19 cellular contexts compared by ENCODE assay signal in the genomic region with DNA sequence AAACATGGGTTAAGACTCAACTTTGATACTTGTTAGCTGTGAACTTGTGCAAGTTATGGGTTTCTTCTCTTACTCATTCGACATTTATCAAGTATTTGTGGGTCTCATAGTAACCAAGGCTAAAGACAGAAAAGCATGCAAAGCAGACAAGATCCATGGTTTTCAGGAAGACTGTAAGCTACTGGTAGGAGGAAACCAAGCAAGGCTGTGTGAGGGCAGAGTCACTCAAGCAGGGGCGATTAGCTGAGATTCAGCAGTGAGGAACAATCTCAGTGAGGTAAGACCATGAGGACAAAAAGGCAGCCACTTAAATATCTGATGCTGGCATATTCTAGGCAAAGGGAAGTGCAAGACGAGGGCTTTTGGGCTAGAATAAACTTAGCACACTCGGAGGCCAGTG. TPM values are rescaled to one million over a fixed set of nuclear protein-coding genes. Genes with fewer than 3 reads are reported as not detected.
DNase-seq lines count a peak whose midpoint lies in the region; ATAC-seq, FAIRE-seq and TF ChIP-seq lines count a peak whose summit lies in the region.
"Had no signal": no experiment of that assay in that cellular context is flagged by ENCODE, and none has a peak within 500 bp of the region (broad histone marks: within the 10 kb centered on the region; RNA-seq: fewer than 3 reads in every experiment).

No MANE protein-coding gene starts in this region.

- in situ Hi-C loops in GM23248 (cut with MboI): no loop called here

- no peaks in the 10 kb centered on the region for H3K9me2 ChIP-seq in GM23248 (ENCODE audit: insufficient read depth)

- DNase-seq in GM12891 (ENCODE audit: insufficient read length, low spot score) (no peak), GM23248 (peak; percentile 45), activated B cell treated with CpG ODN at 0.5 μM for 24 hours (no peak), SJCRH30 (no peak), NCI-H774 (lab: John Stamatoyannopoulos, UW) (no peak), esophagus muscularis mucosa (ENCODE audit: extremely low spot score) (no peak)
- DNase-seq: activated effector memory CD4-positive, alpha-beta T cell treated with anti-CD3 and anti-CD28 coated beads, Interleukin-2, amount 50 U/mL, for 16 hours; dermis blood vessel endothelial cell; DMS79; kidney; midbrain; NCI-H187; NCI-H69; right lobe of liver; stimulated activated CD4-positive, alpha-beta T cell treated with anti-CD3 and anti-CD28 coated beads, Interleukin-1b, Interleukin-23, amount 100 ng/mL, for 48 hours had no signal

- peaks cover 41% of the 10 kb centered on the region for H3K4me1 Mint-ChIP-seq in activated B cell treated with CpG ODN at 0.5 μM for 24 hours

- H3K4me1 ChIP-seq in GM23248 (ENCODE audit: insufficient read depth) (peaks cover 17% of the 10 kb centered on the region), neutrophil (ENCODE audit: control insufficient read depth in 1 of 2, insufficient read depth in 1 of 2, low read depth in 1 of 2, low read length in 1 of 2) (peaks cover 0 to 10% of the 10 kb centered on the region in 2 experiments), SJCRH30 (no peaks in the 10 kb centered on the region), esophagus muscularis mucosa (peaks cover 0 to 11% (median 5%) of the 10 kb centered on the region in 4 donors)

- no peak overlapping the region for H2AFZ ChIP-seq in GM23248

- TF ChIP-seq POLR2A in GM12891 (IDR thresholded peaks at IDR 0.05; ENCODE audit: low read depth, low read length) (no peak), esophagus muscularis mucosa (IDR thresholded peaks at IDR 0.05; ENCODE audit: low read depth) (no peak)

- no peak for TF ChIP-seq EP300 in esophagus muscularis mucosa (IDR thresholded peaks at IDR 0.05)

- no peaks in the 10 kb centered on the region for H3K9me3 Mint-ChIP-seq in activated B cell treated with CpG ODN at 0.5 μM for 24 hours

- WGBS in GM23248 (ENCODE audit: low coverage in 1 of 2, low lambda C conversion rate in 2 of 2, missing lambda C conversion rate in 2 of 2), 2 experiments: 74 to 77% methylated on average over 4 of the region's 4 CpGs
- 80% methylated on average over 4 of the region's 4 CpGs for WGBS in esophagus muscularis mucosa

- H3K36me3 ChIP-seq in GM23248 (ENCODE audit: low read depth): no peaks in the 10 kb centered on the region
- H3K36me3 ChIP-seq in neutrophil: no peaks in the 10 kb centered on the region
- H3K36me3 ChIP-seq in SJCRH30: no peaks in the 10 kb centered on the region
- H3K36me3 ChIP-seq in esophagus muscularis mucosa: no peaks in the 10 kb centered on the region
- H3K36me3 ChIP-seq: right lobe of liver had no signal

- no peak overlapping the region for H3K9ac ChIP-seq in GM23248

- H3K9me3 ChIP-seq in GM23248 (ENCODE audit: low read depth) (no peaks in the 10 kb centered on the region), neutrophil (no peaks in the 10 kb centered on the region), SJCRH30 (replicated peaks) (no peaks in the 10 kb centered on the region), esophagus muscularis mucosa (no peaks in the 10 kb centered on the region)
- H3K9me3 ChIP-seq: right lobe of liver had no signal

- H3K27ac ChIP-seq in GM23248: peak overlapping the region; percentile 30
- peak overlapping the region; percentile 11 for H3K27ac ChIP-seq in neutrophil
- no peak overlapping the region for H3K27ac ChIP-seq in SJCRH30
- H3K27ac ChIP-seq in esophagus muscularis mucosa (replicated peaks in 1 of 4): no peak overlapping the region
- H3K27ac ChIP-seq: right lobe of liver, VCaP had no signal

- H3K4me2 ChIP-seq in GM23248 (ENCODE audit: unreplicated experiment): no peak overlapping the region

- peaks cover 8% of the 10 kb centered on the region for H3K36me3 Mint-ChIP-seq in activated B cell treated with CpG ODN at 0.5 μM for 24 hours (ENCODE audit: low read depth)

- H3K4me3 ChIP-seq in GM23248 (no peak overlapping the region), neutrophil (ENCODE audit: low read depth in 1 of 2, low read length in 1 of 2) (no peak overlapping the region), SJCRH30 (no peak overlapping the region), esophagus muscularis mucosa (no peak overlapping the region)
- H3K4me3 ChIP-seq: right lobe of liver had no signal

- H3K79me2 ChIP-seq in GM23248 (ENCODE audit: insufficient read depth): peaks cover 85% of the 10 kb centered on the region

- H3K4me3 Mint-ChIP-seq in activated B cell treated with CpG ODN at 0.5 μM for 24 hours: peak overlapping the region; percentile 3

- TF ChIP-seq CTCF in activated B cell treated with CpG ODN at 0.5 μM for 24 hours (IDR thresholded peaks at IDR 0.05) (no peak), neutrophil (IDR thresholded peaks at IDR 0.05) (no peak), esophagus muscularis mucosa (IDR thresholded peaks at IDR 0.05) (no peak)

- FAIRE-seq in GM12891 (lab: Jason Lieb, UNC): peak; percentile 88
- FAIRE-seq: kidney had no signal

- ATAC-seq in activated B cell treated with CpG ODN at 0.5 μM for 24 hours (ENCODE audit: low read depth) (peak; percentile 58), GM19351 (IDR thresholded peaks at IDR 0.05; ENCODE audit: unreplicated experiment) (no peak)
- ATAC-seq: esophagus mucosa, right lobe of liver had no signal

- no peaks in the 10 kb centered on the region for H3K27me3 Mint-ChIP-seq in activated B cell treated with CpG ODN at 0.5 μM for 24 hours

- POLR2A ChIA-PET in activated B cell treated with CpG ODN at 0.5 μM for 24 hours (lab: Charles Lee): no interaction called here

- H4K20me1 ChIP-seq in GM23248 (ENCODE audit: insufficient read depth): peaks cover 8% of the 10 kb centered on the region; the same call in 1 of the 2 replicates

- H3F3A ChIP-seq in GM23248 (ENCODE audit: insufficient read depth): peaks cover 11% of the 10 kb centered on the region

- intact Hi-C loops in activated B cell treated with CpG ODN at 0.5 μM for 24 hours (cut with micrococcal nuclease): no loop called here
- intact Hi-C loops in esophagus muscularis mucosa (cut with DNase I): no loop called here

- CTCF ChIA-PET in activated B cell treated with CpG ODN at 0.5 μM for 24 hours (lab: Charles Lee): interaction anchor here (0.6 kb wide), 1 partner anchor 229 kb away, joined by 3 read pairs; no protein-coding TSS in a partner anchor

- H3K27me3 ChIP-seq in GM23248 (replicated peaks; ENCODE audit: insufficient read depth): no peaks in the 10 kb centered on the region
- H3K27me3 ChIP-seq in neutrophil: no peaks in the 10 kb centered on the region
- no peaks in the 10 kb centered on the region for H3K27me3 ChIP-seq in SJCRH30
- H3K27me3 ChIP-seq in esophagus muscularis mucosa: no peaks in the 10 kb centered on the region
- H3K27me3 ChIP-seq: right lobe of liver had no signal

- H3K27ac Mint-ChIP-seq in activated B cell treated with CpG ODN at 0.5 μM for 24 hours: peak overlapping the region; percentile 21

TF ChIP-seq in GM12891, 5 proteins besides CTCF, POLR2A, EP300 and RAD21:
- peak; percentile 33; the same call in 1 of the 2 replicates for TF ChIP-seq SPI1 (IDR thresholded peaks at IDR 0.05; ENCODE audit: low read depth, low read length)
- no peak for TF ChIP-seq PAX5 (IDR thresholded peaks at IDR 0.05; ENCODE audit: insufficient read depth, low read length, severe bottlenecking)
- no peak for TF ChIP-seq POU2F2 (IDR thresholded peaks at IDR 0.05; ENCODE audit: low read depth, low read length)

RNA-seq across cellular contexts. Expression of a gene that starts 29.5 kb away (rescaled TPM):
- 4.4 TPM for polyA plus RNA-seq in GM12891 (2012; ENCODE audit: low read depth, missing spikeins)
- total RNA-seq in GM23248 (2014; rRNA removed; shearing (Covaris generic)): 4.8 and 5.4 TPM in 2 replicates
- 1.3 and 1.6 TPM in 2 replicates for polyA plus RNA-seq in GM23248 (2016; fragmentation: Nextera tagmentation; extraction: Ambion mirVana)
- total RNA-seq in activated B cell treated with CpG ODN at 0.5 μM for 24 hours (18.3 and 23.6 TPM in 2 replicates), esophagus muscularis mucosa (10 to 100 TPM in 1 of 4 donors, 1 to 10 TPM in 3; 9.2 to 11.2 (median 9.4) TPM)
- 15.6 and 18.6 TPM in 2 replicates for total RNA-seq in SJCRH30 (2014; rRNA removed; shearing (Covaris generic))

RNA-seq across cellular contexts. Expression of a gene that starts 30.0 kb away (rescaled TPM):
- 38.7 TPM for polyA plus RNA-seq in GM12891 (2012; ENCODE audit: low read depth, missing spikeins)
- 26.8 and 27.9 TPM in 2 replicates for total RNA-seq in GM23248 (2014; rRNA removed; shearing (Covaris generic))
- 31.4 and 34.0 TPM in 2 replicates for polyA plus RNA-seq in GM23248 (2016; fragmentation: Nextera tagmentation; extraction: Ambion mirVana)
- total RNA-seq in activated B cell treated with CpG ODN at 0.5 μM for 24 hours (37.0 and 39.1 TPM in 2 replicates), esophagus muscularis mucosa (10 to 100 TPM; 17.9 to 29.3 (median 21.1) TPM)
- total RNA-seq in SJCRH30 (2014; rRNA removed; shearing (Covaris generic)): 51.7 and 57.9 TPM in 2 replicates

Comparison
In these comparisons a context has a peak if more than half of its experiments do, and no peak if none do; other contexts are left out.
1. H3K27ac ChIP-seq: peak in GM23248 (single experiment) and neutrophil (single experiment); none in SJCRH30 (single experiment) and esophagus muscularis mucosa (0 of 4).